ENCODE assay signal across 1 cellular context in the genomic region with DNA sequence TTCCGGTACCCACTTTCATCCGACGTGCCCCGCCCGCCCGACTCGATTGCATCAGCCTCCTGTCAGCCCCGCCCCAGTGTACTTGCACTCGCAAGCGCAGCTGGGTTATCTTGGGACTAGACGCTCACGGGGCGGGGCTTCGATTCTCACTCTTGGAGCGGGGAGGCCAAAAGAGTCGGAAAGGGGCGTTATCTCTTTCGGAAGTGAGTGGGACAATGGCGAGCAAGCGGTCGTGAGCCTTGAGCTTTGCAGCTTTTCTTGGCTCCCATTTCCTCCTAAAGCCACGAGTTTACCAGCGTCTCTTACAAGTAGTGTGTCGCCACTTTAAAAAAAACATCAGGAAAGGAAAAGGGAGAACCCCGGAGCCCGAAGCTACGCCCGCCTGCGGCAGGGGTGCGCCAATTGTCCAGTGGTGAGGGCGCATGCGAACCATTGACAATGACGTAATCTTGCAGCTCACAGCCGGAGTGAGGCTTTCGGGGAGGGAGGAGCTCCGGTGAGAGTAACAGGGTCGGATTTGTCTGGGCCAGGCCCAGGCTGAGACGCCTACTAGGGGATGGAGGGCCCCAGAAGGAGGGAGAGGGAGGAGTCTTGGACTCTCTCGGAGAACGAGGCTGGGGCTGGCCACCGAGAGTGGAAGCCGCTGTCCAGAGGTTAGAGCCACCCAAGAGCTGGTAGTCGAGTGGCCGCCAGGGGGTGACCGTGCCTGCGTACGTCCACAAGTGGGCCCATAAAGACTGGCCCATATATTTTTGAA.
TF ChIP-seq lines count a peak whose summit lies in the region.

No MANE protein-coding gene starts in this region.

TF ChIP-seq in HepG2, 621 proteins besides CTCF, POLR2A, EP300 and RAD21 (continued from another document and continues in another):
- TF ChIP-seq, protein P1, sequence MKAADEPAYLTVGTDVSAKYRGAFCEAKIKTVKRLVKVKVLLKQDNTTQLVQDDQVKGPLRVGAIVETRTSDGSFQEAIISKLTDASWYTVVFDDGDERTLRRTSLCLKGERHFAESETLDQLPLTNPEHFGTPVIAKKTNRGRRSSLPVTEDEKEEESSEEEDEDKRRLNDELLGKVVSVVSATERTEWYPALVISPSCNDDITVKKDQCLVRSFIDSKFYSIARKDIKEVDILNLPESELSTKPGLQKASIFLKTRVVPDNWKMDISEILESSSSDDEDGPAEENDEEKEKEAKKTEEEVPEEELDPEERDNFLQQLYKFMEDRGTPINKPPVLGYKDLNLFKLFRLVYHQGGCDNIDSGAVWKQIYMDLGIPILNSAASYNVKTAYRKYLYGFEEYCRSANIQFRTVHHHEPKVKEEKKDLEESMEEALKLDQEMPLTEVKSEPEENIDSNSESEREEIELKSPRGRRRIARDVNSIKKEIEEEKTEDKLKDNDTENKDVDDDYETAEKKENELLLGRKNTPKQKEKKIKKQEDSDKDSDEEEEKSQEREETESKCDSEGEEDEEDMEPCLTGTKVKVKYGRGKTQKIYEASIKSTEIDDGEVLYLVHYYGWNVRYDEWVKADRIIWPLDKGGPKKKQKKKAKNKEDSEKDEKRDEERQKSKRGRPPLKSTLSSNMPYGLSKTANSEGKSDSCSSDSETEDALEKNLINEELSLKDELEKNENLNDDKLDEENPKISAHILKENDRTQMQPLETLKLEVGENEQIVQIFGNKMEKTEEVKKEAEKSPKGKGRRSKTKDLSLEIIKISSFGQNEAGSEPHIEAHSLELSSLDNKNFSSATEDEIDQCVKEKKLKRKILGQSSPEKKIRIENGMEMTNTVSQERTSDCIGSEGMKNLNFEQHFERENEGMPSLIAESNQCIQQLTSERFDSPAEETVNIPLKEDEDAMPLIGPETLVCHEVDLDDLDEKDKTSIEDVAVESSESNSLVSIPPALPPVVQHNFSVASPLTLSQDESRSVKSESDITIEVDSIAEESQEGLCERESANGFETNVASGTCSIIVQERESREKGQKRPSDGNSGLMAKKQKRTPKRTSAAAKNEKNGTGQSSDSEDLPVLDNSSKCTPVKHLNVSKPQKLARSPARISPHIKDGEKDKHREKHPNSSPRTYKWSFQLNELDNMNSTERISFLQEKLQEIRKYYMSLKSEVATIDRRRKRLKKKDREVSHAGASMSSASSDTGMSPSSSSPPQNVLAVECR (CRISPR knock-in tag; IDR thresholded peaks at IDR 0.05; ENCODE audit: borderline replicate concordance) = peak; percentile 51; the same call in 1 of the 2 replicates
- 0 out of 2 replicates have a peak, but pooled peaks have one; percentile 25 for TF ChIP-seq BORCS8-MEF2B (CRISPR knock-in tag; IDR thresholded peaks at IDR 0.05)
- TF ChIP-seq AKAP8 (CRISPR knock-in tag; IDR thresholded peaks at IDR 0.05) = no peak
- TF ChIP-seq, protein P2, sequence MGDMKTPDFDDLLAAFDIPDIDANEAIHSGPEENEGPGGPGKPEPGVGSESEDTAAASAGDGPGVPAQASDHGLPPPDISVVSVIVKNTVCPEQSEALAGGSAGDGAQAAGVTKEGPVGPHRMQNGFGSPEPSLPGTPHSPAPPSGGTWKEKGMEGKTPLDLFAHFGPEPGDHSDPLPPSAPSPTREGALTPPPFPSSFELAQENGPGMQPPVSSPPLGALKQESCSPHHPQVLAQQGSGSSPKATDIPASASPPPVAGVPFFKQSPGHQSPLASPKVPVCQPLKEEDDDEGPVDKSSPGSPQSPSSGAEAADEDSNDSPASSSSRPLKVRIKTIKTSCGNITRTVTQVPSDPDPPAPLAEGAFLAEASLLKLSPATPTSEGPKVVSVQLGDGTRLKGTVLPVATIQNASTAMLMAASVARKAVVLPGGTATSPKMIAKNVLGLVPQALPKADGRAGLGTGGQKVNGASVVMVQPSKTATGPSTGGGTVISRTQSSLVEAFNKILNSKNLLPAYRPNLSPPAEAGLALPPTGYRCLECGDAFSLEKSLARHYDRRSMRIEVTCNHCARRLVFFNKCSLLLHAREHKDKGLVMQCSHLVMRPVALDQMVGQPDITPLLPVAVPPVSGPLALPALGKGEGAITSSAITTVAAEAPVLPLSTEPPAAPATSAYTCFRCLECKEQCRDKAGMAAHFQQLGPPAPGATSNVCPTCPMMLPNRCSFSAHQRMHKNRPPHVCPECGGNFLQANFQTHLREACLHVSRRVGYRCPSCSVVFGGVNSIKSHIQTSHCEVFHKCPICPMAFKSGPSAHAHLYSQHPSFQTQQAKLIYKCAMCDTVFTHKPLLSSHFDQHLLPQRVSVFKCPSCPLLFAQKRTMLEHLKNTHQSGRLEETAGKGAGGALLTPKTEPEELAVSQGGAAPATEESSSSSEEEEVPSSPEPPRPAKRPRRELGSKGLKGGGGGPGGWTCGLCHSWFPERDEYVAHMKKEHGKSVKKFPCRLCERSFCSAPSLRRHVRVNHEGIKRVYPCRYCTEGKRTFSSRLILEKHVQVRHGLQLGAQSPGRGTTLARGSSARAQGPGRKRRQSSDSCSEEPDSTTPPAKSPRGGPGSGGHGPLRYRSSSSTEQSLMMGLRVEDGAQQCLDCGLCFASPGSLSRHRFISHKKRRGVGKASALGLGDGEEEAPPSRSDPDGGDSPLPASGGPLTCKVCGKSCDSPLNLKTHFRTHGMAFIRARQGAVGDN (CRISPR knock-in tag; IDR thresholded peaks at IDR 0.05) = peak; percentile 65
- no peak for TF ChIP-seq ZNF136 (CRISPR knock-in tag; IDR thresholded peaks at IDR 0.05; ENCODE audit: low read depth)
- TF ChIP-seq HOXA3 (CRISPR knock-in tag; IDR thresholded peaks at IDR 0.05) = peak; percentile 53; the same call in 1 of the 2 replicates
- TF ChIP-seq ZFX (CRISPR knock-in tag; IDR thresholded peaks at IDR 0.05; ENCODE audit: low read depth) = peak; percentile 42; the same call in 1 of the 2 replicates
- TF ChIP-seq, protein P3, sequence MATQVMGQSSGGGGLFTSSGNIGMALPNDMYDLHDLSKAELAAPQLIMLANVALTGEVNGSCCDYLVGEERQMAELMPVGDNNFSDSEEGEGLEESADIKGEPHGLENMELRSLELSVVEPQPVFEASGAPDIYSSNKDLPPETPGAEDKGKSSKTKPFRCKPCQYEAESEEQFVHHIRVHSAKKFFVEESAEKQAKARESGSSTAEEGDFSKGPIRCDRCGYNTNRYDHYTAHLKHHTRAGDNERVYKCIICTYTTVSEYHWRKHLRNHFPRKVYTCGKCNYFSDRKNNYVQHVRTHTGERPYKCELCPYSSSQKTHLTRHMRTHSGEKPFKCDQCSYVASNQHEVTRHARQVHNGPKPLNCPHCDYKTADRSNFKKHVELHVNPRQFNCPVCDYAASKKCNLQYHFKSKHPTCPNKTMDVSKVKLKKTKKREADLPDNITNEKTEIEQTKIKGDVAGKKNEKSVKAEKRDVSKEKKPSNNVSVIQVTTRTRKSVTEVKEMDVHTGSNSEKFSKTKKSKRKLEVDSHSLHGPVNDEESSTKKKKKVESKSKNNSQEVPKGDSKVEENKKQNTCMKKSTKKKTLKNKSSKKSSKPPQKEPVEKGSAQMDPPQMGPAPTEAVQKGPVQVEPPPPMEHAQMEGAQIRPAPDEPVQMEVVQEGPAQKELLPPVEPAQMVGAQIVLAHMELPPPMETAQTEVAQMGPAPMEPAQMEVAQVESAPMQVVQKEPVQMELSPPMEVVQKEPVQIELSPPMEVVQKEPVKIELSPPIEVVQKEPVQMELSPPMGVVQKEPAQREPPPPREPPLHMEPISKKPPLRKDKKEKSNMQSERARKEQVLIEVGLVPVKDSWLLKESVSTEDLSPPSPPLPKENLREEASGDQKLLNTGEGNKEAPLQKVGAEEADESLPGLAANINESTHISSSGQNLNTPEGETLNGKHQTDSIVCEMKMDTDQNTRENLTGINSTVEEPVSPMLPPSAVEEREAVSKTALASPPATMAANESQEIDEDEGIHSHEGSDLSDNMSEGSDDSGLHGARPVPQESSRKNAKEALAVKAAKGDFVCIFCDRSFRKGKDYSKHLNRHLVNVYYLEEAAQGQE (IDR thresholded peaks at IDR 0.05; ENCODE audit: borderline replicate concordance in 1 of 2, low read depth in 1 of 2, low read length in 2 of 2) = 0 out of 4 replicates have a peak, but pooled peaks of 1 of the 2 experiments have one; percentile 28
- TF ChIP-seq SP5 (CRISPR knock-in tag; IDR thresholded peaks at IDR 0.05; ENCODE audit: borderline replicate concordance, low read depth) = peak; percentile 53
- 0 out of 2 replicates have a peak, but pooled peaks have one; percentile 26 for TF ChIP-seq NRL (CRISPR knock-in tag; IDR thresholded peaks at IDR 0.05; ENCODE audit: borderline replicate concordance)
- 0 out of 2 replicates have a peak, but pooled peaks have one; percentile 25 for TF ChIP-seq ZBTB42 (CRISPR knock-in tag; IDR thresholded peaks at IDR 0.05)
- TF ChIP-seq SNAPC2 (CRISPR knock-in tag; IDR thresholded peaks at IDR 0.05) = no peak
- no peak for TF ChIP-seq FOXA1 (IDR thresholded peaks at IDR 0.05)
- no peak for TF ChIP-seq FOXA1 (CRISPR knock-in tag; IDR thresholded peaks at IDR 0.05)
- peak; percentile 80 for TF ChIP-seq CREB1 (IDR thresholded peaks at IDR 0.05)
- peak; percentile 68 for TF ChIP-seq CREB1 (CRISPR knock-in tag; IDR thresholded peaks at IDR 0.05)
- TF ChIP-seq LCORL (IDR thresholded peaks at IDR 0.05) = no peak
- TF ChIP-seq LCORL (CRISPR knock-in tag; IDR thresholded peaks at IDR 0.05) = peak; percentile 74; the same call in 1 of the 2 replicates
- TF ChIP-seq ZNF776 (CRISPR knock-in tag; IDR thresholded peaks at IDR 0.05) = no peak
- no peak for TF ChIP-seq KLF15 (CRISPR knock-in tag; IDR thresholded peaks at IDR 0.05; ENCODE audit: borderline replicate concordance)
- TF ChIP-seq, protein P4, sequence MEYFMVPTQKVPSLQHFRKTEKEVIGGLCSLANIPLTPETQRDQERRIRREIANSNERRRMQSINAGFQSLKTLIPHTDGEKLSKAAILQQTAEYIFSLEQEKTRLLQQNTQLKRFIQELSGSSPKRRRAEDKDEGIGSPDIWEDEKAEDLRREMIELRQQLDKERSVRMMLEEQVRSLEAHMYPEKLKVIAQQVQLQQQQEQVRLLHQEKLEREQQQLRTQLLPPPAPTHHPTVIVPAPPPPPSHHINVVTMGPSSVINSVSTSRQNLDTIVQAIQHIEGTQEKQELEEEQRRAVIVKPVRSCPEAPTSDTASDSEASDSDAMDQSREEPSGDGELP (IDR thresholded peaks at IDR 0.05; ENCODE audit: borderline replicate concordance, low read depth) = no peak
- TF ChIP-seq KDM5B (CRISPR knock-in tag; IDR thresholded peaks at IDR 0.05; ENCODE audit: borderline replicate concordance) = 0 out of 2 replicates have a peak, but pooled peaks have one; percentile 19
- TF ChIP-seq, protein P5, sequence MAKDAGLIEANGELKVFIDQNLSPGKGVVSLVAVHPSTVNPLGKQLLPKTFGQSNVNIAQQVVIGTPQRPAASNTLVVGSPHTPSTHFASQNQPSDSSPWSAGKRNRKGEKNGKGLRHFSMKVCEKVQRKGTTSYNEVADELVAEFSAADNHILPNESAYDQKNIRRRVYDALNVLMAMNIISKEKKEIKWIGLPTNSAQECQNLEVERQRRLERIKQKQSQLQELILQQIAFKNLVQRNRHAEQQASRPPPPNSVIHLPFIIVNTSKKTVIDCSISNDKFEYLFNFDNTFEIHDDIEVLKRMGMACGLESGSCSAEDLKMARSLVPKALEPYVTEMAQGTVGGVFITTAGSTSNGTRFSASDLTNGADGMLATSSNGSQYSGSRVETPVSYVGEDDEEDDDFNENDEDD (CRISPR knock-in tag; IDR thresholded peaks at IDR 0.05; ENCODE audit: borderline replicate concordance) = 0 out of 2 replicates have a peak, but pooled peaks have one; percentile 8
- peak; percentile 42; the same call in 1 of the 2 replicates for TF ChIP-seq REPIN1 (CRISPR knock-in tag; IDR thresholded peaks at IDR 0.05; ENCODE audit: borderline replicate concordance, low read depth)
- TF ChIP-seq MAFG (CRISPR knock-in tag; IDR thresholded peaks at IDR 0.05) = no peak
- TF ChIP-seq, protein P6, sequence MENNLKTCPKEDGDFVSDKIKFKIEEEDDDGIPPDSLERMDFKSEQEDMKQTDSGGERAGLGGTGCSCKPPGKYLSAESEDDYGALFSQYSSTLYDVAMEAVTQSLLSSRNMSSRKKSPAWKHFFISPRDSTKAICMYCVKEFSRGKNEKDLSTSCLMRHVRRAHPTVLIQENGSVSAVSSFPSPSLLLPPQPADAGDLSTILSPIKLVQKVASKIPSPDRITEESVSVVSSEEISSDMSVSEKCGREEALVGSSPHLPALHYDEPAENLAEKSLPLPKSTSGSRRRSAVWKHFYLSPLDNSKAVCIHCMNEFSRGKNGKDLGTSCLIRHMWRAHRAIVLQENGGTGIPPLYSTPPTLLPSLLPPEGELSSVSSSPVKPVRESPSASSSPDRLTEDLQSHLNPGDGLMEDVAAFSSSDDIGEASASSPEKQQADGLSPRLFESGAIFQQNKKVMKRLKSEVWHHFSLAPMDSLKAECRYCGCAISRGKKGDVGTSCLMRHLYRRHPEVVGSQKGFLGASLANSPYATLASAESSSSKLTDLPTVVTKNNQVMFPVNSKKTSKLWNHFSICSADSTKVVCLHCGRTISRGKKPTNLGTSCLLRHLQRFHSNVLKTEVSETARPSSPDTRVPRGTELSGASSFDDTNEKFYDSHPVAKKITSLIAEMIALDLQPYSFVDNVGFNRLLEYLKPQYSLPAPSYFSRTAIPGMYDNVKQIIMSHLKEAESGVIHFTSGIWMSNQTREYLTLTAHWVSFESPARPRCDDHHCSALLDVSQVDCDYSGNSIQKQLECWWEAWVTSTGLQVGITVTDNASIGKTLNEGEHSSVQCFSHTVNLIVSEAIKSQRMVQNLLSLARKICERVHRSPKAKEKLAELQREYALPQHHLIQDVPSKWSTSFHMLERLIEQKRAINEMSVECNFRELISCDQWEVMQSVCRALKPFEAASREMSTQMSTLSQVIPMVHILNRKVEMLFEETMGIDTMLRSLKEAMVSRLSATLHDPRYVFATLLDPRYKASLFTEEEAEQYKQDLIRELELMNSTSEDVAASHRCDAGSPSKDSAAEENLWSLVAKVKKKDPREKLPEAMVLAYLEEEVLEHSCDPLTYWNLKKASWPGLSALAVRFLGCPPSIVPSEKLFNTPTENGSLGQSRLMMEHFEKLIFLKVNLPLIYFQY (CRISPR knock-in tag; IDR thresholded peaks at IDR 0.05; ENCODE audit: borderline replicate concordance) = peak; percentile 58; the same call in 1 of the 2 replicates
- TF ChIP-seq, protein P7, sequence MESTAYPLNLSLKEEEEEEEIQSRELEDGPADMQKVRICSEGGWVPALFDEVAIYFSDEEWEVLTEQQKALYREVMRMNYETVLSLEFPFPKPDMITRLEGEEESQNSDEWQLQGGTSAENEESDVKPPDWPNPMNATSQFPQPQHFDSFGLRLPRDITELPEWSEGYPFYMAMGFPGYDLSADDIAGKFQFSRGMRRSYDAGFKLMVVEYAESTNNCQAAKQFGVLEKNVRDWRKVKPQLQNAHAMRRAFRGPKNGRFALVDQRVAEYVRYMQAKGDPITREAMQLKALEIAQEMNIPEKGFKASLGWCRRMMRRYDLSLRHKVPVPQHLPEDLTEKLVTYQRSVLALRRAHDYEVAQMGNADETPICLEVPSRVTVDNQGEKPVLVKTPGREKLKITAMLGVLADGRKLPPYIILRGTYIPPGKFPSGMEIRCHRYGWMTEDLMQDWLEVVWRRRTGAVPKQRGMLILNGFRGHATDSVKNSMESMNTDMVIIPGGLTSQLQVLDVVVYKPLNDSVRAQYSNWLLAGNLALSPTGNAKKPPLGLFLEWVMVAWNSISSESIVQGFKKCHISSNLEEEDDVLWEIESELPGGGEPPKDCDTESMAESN (CRISPR knock-in tag; conservative IDR thresholded peaks at IDR 0.05) = no peak; the same call in 1 of the 2 replicates
- TF ChIP-seq ZNF598 (CRISPR knock-in tag; IDR thresholded peaks at IDR 0.05; ENCODE audit: borderline replicate concordance) = no peak
- TF ChIP-seq, protein P8, sequence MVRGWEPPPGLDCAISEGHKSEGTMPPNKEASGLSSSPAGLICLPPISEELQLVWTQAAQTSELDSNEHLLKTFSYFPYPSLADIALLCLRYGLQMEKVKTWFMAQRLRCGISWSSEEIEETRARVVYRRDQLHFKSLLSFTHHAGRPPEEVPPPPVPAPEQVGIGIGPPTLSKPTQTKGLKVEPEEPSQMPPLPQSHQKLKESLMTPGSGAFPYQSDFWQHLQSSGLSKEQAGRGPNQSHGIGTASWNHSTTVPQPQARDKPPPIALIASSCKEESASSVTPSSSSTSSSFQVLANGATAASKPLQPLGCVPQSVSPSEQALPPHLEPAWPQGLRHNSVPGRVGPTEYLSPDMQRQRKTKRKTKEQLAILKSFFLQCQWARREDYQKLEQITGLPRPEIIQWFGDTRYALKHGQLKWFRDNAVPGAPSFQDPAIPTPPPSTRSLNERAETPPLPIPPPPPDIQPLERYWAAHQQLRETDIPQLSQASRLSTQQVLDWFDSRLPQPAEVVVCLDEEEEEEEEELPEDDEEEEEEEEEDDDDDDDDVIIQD (CRISPR knock-in tag; IDR thresholded peaks at IDR 0.05; ENCODE audit: low read depth) = 0 out of 2 replicates have a peak, but pooled peaks have one; percentile 32
